ENCODE assay signal across 1 cellular context in genomic region chr18:48445540-48445939, GRCh38.
A peak's percentile ranks its signal among the peaks of the same experiment; 100 is the strongest.
TF ChIP-seq lines count a peak whose summit lies in the region.

No MANE protein-coding gene starts in this region.

TF ChIP-seq in K562, 482 proteins besides CTCF, POLR2A, EP300 and RAD21 (continued from another document):
- TF ChIP-seq ZBTB40 (IDR thresholded peaks at IDR 0.05), result peak; percentile 71
- TF ChIP-seq ZBTB40 (CRISPR knock-in tag; IDR thresholded peaks at IDR 0.05), result no peak
- peak; percentile 33; the same call in 1 of the 2 replicates for TF ChIP-seq KLF16 (IDR thresholded peaks at IDR 0.05)
- TF ChIP-seq STAG1 (CRISPR knock-in tag; IDR thresholded peaks at IDR 0.05; ENCODE audit: borderline replicate concordance), result peak; percentile 26; the same call in 1 of the 2 replicates
- TF ChIP-seq YY1 (IDR thresholded peaks at IDR 0.05; ENCODE audit: borderline replicate concordance in 1 of 3, control insufficient read depth in 1 of 3, extremely low read depth in 1 of 3, insufficient read depth in 3 of 3, insufficient read length in 1 of 3, insufficient replicate concordance in 2 of 3, low read depth in 1 of 3, low read length in 2 of 3), result peak in 1 of 3 experiments; percentile 6
- peak; percentile 82 for TF ChIP-seq CEBPB (tag; IDR thresholded peaks at IDR 0.05)
- TF ChIP-seq MXI1 (IDR thresholded peaks at IDR 0.05; ENCODE audit: low read depth, low read length), result no peak
- TF ChIP-seq CEBPG (CRISPR knock-in tag; IDR thresholded peaks at IDR 0.05), result no peak
- 0 out of 4 replicates have a peak, but pooled peaks of 1 of the 2 experiments have one; percentile 25 for TF ChIP-seq CEBPG (tag; conservative IDR thresholded peaks at IDR 0.05 in 1 of 2, IDR thresholded peaks at IDR 0.05 in 1 of 2)
- TF ChIP-seq ZNF764 (CRISPR knock-in tag; IDR thresholded peaks at IDR 0.05; ENCODE audit: low read depth), result peak; percentile 54; the same call in 1 of the 2 replicates
TF ChIP-seq in K562: peak in this region for 8.
